ENCODE assay signal across 19 cellular contexts in the genomic region with DNA sequence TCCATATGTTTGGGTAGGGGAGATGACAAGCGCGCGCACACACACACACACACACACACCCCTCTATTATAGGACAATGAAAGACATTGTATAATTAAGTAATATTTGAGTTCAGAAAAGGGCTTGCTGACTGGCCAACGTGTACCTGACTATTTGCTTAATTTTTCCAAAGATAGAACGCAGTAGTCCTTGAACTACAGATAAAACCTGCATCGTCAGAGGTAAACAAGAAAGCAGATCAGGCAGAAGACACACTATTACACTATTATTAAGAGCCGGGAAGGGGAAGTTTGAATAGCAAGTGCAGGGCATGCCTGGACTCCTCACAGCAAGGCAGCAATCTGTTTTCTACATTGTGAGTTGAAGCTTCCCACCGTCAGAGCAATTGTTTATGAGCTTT.
DNase-seq lines count a peak whose midpoint lies in the region; ATAC-seq, FAIRE-seq and TF ChIP-seq lines count a peak whose summit lies in the region.
"Had no signal": no experiment of that assay in that cellular context is flagged by ENCODE, and none has a peak within 500 bp of the region (broad histone marks: within the 10 kb centered on the region; RNA-seq: fewer than 3 reads in every experiment).

No MANE protein-coding gene starts in this region.

- no peak for ATAC-seq in natural killer cell
- ATAC-seq: K562, PC-3 had no signal

- H3K4me1 Mint-ChIP-seq in type B pancreatic cell (ENCODE audit: unreplicated experiment), result peaks cover 17% of the 10 kb centered on the region
- H3K4me1 Mint-ChIP-seq in natural killer cell, result no peaks in the 10 kb centered on the region

- no peaks in the 10 kb centered on the region for H3K27me3 ChIP-seq in bronchial epithelial cell (ENCODE audit: control insufficient read depth, insufficient read depth, low read length)
- H3K27me3 ChIP-seq: BLaER1 treated with 17β-estradiol and CSF1 and Interleukin-3, amounts not matched to agents 10 nM and 100 nM had no signal

- H3K9me3 Mint-ChIP-seq in type B pancreatic cell (no peaks in the 10 kb centered on the region), natural killer cell (peaks cover 14 to 15% of the 10 kb centered on the region in 2 donors)

- no peak overlapping the region for H3K4me3 ChIP-seq in bronchial epithelial cell (ENCODE audit: low read depth, low read length)
- H3K4me3 ChIP-seq: BLaER1 treated with 17β-estradiol and CSF1 and Interleukin-3, amounts not matched to agents 10 nM and 100 nM; K562 had no signal

- DNase-seq in NCI-H1694 treated with DMSO at 0.1 percent for 48 hours (lab: John Stamatoyannopoulos, UW) (peak; percentile 43), NCI-H1694 (lab: John Stamatoyannopoulos, UW) (no peak), NCI-H2171 treated with DMSO at 0.1 percent for 48 hours (lab: John Stamatoyannopoulos, UW) (peak; percentile 83), bronchial epithelial cell (ENCODE audit: low read depth) (peak; percentile 24), type B pancreatic cell (ENCODE audit: extremely low spot score, unreplicated experiment) (no peak), natural killer cell (no peak), D721Med (ENCODE audit: insufficient read length, low spot score) (no peak), mesenteric fat pad (ENCODE audit: low spot score) (no peak)
- DNase-seq: DMS79 treated with DMSO at 0.1 percent for 48 hours, GDM1, HFFc6, NCI-H1092, NCI-H2081 treated with DMSO at 0.1 percent for 48 hours, NCI-H526, PC-3 had no signal

- intact Hi-C loops in natural killer cell (cut with micrococcal nuclease), result no loop called here

- H3K27ac Mint-ChIP-seq in type B pancreatic cell (no peak overlapping the region), natural killer cell (no peak overlapping the region)
- H3K27ac Mint-ChIP-seq: HFFc6 had no signal

- FAIRE-seq in bronchial epithelial cell (lab: Jason Lieb, UNC), result no peak
- no peak for FAIRE-seq in D721Med (lab: Jason Lieb, UNC)
- FAIRE-seq: GM12892, HTR-8/SVneo, K562 had no signal

- H3K36me3 Mint-ChIP-seq in type B pancreatic cell, result no peaks in the 10 kb centered on the region
- H3K36me3 Mint-ChIP-seq in natural killer cell, result peaks cover 12% of the 10 kb centered on the region

- no peaks in the 10 kb centered on the region for H3K36me3 ChIP-seq in bronchial epithelial cell (ENCODE audit: control insufficient read depth, insufficient read depth, low read length)
- H3K36me3 ChIP-seq: BLaER1 treated with 17β-estradiol and CSF1 and Interleukin-3, amounts not matched to agents 10 nM and 100 nM had no signal

- TF ChIP-seq CTCF in bronchial epithelial cell (IDR thresholded peaks at IDR 0.05; ENCODE audit: insufficient read depth, low read length, severe bottlenecking) (no peak), type B pancreatic cell (conservative IDR thresholded peaks at IDR 0.05) (no peak), natural killer cell (IDR thresholded peaks at IDR 0.05) (no peak), D721Med (IDR thresholded peaks at IDR 0.05; ENCODE audit: insufficient read depth, missing control alignments) (no peak)

- H3K27me3 Mint-ChIP-seq in type B pancreatic cell, result no peaks in the 10 kb centered on the region
- H3K27me3 Mint-ChIP-seq in natural killer cell (ENCODE audit: low read depth in 2 of 2), result no peaks in the 10 kb centered on the region

- H3K4me3 Mint-ChIP-seq in type B pancreatic cell (peak overlapping the region; percentile 8), natural killer cell (no peak overlapping the region)
- H3K4me3 Mint-ChIP-seq: HFFc6 had no signal

Comparison
In these comparisons a context has a peak if more than half of its experiments do, and no peak if none do; other contexts are left out.
1. DNase-seq: peak in NCI-H1694 treated with DMSO at 0.1 percent for 48 hours (single experiment), NCI-H2171 treated with DMSO at 0.1 percent for 48 hours (single experiment) and bronchial epithelial cell (single experiment); none in NCI-H1694 (single experiment), type B pancreatic cell (single experiment), natural killer cell (single experiment), D721Med (single experiment) and mesenteric fat pad (single experiment).